ENCODE assay signal across 9 cellular contexts in the genomic region with DNA sequence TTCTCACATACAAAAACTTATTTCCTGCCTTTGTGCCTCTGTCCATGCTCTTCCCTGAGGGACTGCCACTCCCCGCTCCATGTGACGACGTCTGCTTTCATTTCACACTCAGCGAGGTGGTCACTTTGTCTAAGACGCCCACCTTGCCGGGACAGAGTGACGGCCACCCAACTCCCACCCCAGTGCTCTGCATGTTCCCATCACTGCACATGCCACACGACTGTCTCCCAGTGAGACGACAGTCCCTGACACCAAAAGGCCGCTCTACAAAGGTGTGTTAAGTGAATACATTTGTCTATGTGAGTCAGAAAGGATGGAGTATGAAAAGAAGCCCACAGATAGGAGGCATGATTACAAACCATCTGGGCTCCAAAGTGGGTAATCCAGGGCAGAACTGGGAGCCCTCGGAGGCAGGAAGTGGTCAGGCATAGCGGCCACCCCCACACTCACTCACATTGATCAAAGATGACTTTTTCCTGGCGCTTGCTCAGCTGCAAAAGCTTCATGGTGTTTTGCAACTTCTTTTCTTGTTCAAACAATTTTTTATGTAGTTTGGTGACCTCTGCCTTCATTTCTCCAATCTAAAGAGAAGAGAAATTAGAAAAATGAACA.
DNase-seq lines count a peak whose midpoint lies in the region; ATAC-seq and TF ChIP-seq lines count a peak whose summit lies in the region.
"Had no signal": no experiment of that assay in that cellular context is flagged by ENCODE, and none has a peak within 500 bp of the region (broad histone marks: within the 10 kb centered on the region; RNA-seq: fewer than 3 reads in every experiment).

No MANE protein-coding gene starts in this region.

- POLR2A ChIA-PET in HEK293 (lab: Yijun Ruan, JAX), result no interaction called here

- H3K4me3 ChIP-seq in HEK293 (ENCODE audit: low read depth, low read length), result no peak overlapping the region
- H3K4me3 ChIP-seq in epithelial cell of proximal tubule (ENCODE audit: low read depth, low read length), result no peak overlapping the region
- H3K4me3 ChIP-seq: tibial artery had no signal

- H3K4me1 ChIP-seq in HEK293 (ENCODE audit: control insufficient read depth, insufficient read depth, low read length), result no peaks in the 10 kb centered on the region

- CTCF ChIA-PET in HEK293 (lab: Yijun Ruan, JAX), result interaction anchor here (0.7 kb wide), 1 partner anchor 241 kb away, joined by 3 read pairs; no protein-coding TSS in a partner anchor

- H3K9me3 ChIP-seq in HEK293 (ENCODE audit: control insufficient read depth, insufficient read depth, low read depth, low read length), result no peaks in the 10 kb centered on the region
- H3K9me3 ChIP-seq: tibial artery had no signal

- no peak overlapping the region for H3K27ac ChIP-seq in HEK293 (ENCODE audit: extremely low read depth, low read depth, low read length)

- peaks cover 8 to 94% of the 10 kb centered on the region in 2 experiments; a peak in 2 of 3 replicates for H3K36me3 ChIP-seq in HEK293 (ENCODE audit: control insufficient read depth in 2 of 2, insufficient read depth in 1 of 2, low read length in 2 of 2)

- no peak for TF ChIP-seq CTCF in HEK293 (tag by site-specific recombination; IDR thresholded peaks at IDR 0.05)
- TF ChIP-seq CTCF in epithelial cell of proximal tubule (conservative IDR thresholded peaks at IDR 0.05; ENCODE audit: low read depth, low read length), result peak; percentile 4

- peak; percentile 7 for DNase-seq in T1000 (lab: John Stamatoyannopoulos, UW)
- no peak for DNase-seq in epithelial cell of proximal tubule (ENCODE audit: low read depth)
- DNase-seq in stimulated activated CD4-positive, alpha-beta T cell treated with anti-CD3 and anti-CD28 coated beads, Interleukin-4, amount 100 ng/mL, for 48 hours (ENCODE audit: low read depth in 2 of 2), result peak; percentile 18 to 39
- DNase-seq in superior temporal gyrus (ENCODE audit: extremely low spot score), result no peak
- DNase-seq in HuH-7 (ENCODE audit: low spot score), result no peak
- DNase-seq: tibial artery had no signal

- no peak for ATAC-seq in HG02759 (IDR thresholded peaks at IDR 0.05; ENCODE audit: unreplicated experiment)
- ATAC-seq in GM18870 (IDR thresholded peaks at IDR 0.05; ENCODE audit: unreplicated experiment), result no peak

TF ChIP-seq in HEK293, 187 proteins besides CTCF, POLR2A, EP300 and RAD21:
- TF ChIP-seq ZNF292 (tag by site-specific recombination; IDR thresholded peaks at IDR 0.05; ENCODE audit: borderline replicate concordance, low read depth) (no peak), MYNN (tag by site-specific recombination; IDR thresholded peaks at IDR 0.05; ENCODE audit: borderline replicate concordance) (no peak), EGR2 (tag by site-specific recombination; IDR thresholded peaks at IDR 0.05; ENCODE audit: low read depth) (0 out of 2 replicates have a peak, but pooled peaks have one; percentile 0)
- TF ChIP-seq, protein P1, sequence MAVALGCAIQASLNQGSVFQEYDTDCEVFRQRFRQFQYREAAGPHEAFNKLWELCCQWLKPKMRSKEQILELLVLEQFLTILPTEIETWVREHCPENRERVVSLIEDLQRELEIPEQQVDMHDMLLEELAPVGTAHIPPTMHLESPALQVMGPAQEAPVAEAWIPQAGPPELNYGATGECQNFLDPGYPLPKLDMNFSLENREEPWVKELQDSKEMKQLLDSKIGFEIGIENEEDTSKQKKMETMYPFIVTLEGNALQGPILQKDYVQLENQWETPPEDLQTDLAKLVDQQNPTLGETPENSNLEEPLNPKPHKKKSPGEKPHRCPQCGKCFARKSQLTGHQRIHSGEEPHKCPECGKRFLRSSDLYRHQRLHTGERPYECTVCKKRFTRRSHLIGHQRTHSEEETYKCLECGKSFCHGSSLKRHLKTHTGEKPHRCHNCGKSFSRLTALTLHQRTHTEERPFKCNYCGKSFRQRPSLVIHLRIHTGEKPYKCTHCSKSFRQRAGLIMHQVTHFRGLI (tag by site-specific recombination; IDR thresholded peaks at IDR 0.05), result no peak

Comparison
In these comparisons a context has a peak if more than half of its experiments do, and no peak if none do; other contexts are left out.
1. DNase-seq: peak in T1000 (single experiment) and stimulated activated CD4-positive, alpha-beta T cell treated with anti-CD3 and anti-CD28 coated beads, Interleukin-4, amount 100 ng/mL, for 48 hours (2 of 2); none in epithelial cell of proximal tubule (single experiment), superior temporal gyrus (single experiment) and HuH-7 (single experiment).